In genomic region chr12:119417440-119417839, GRCh38 we compare ENCODE assay signal across 16 cellular contexts.
"Had no signal": no experiment of that assay in that cellular context is flagged by ENCODE, and none has a peak within 500 bp of the region (broad histone marks: within the 10 kb centered on the region; RNA-seq: fewer than 3 reads in every experiment).

No MANE protein-coding gene starts in this region.

- FAIRE-seq: pancreas, small intestine had no signal

- H3K4me1 ChIP-seq: pancreas, right lobe of liver had no signal

- H3K4me3 ChIP-seq: esophagus squamous epithelium, pancreas, right lobe of liver, stomach had no signal

- H3K9me3 ChIP-seq: esophagus squamous epithelium, pancreas, right lobe of liver, stomach had no signal

- H3K27ac ChIP-seq: esophagus squamous epithelium, pancreas, right lobe of liver, stomach had no signal

- DNase-seq: activated CD4-positive, alpha-beta T cell treated with anti-CD3 and anti-CD28 coated beads, Interleukin-2, amount 10 ng/mL, durations not matched to agents 24 days and 14 days; activated CD8-positive, alpha-beta memory T cell treated with anti-CD3 and anti-CD28 coated beads, Interleukin-2, amount 50 U/mL, for 4 hours; activated naive CD4-positive, alpha-beta T cell treated with anti-CD3 and anti-CD28 coated beads for 36 hours; activated T-cell treated with anti-CD3 and anti-CD28 coated beads, Interleukin-2, amount 50 U/mL, for 4 hours; caudate nucleus; effector memory CD8-positive, alpha-beta T cell; esophagus squamous epithelium; immature natural killer cell; kidney glomerular epithelial cell; mesendoderm; naive thymus-derived CD8-positive, alpha-beta T cell; pancreas; right lobe of liver; small intestine; stimulated activated CD4-positive, alpha-beta T cell treated with anti-CD3 and anti-CD28 coated beads, Interleukin-4, amount 100 ng/mL, for 1 hour; stomach had no signal

- ATAC-seq: activated T-cell treated with anti-CD3 and anti-CD28 coated beads, Interleukin-2, amount 50 U/mL, for 4 hours; effector memory CD8-positive, alpha-beta T cell; naive thymus-derived CD8-positive, alpha-beta T cell; pancreas; right lobe of liver had no signal

- H3K27me3 ChIP-seq: pancreas had no signal

- H3K36me3 ChIP-seq: esophagus squamous epithelium, pancreas, right lobe of liver, stomach had no signal
